In genomic region chr3:99825239-99825638, GRCh38 we compare ENCODE assay signal across 11 cellular contexts. TPM values are rescaled to one million over a fixed set of nuclear protein-coding genes. Genes with fewer than 3 reads are reported as not detected.
DNase-seq lines count a peak whose midpoint lies in the region; ATAC-seq and TF ChIP-seq lines count a peak whose summit lies in the region.
"Had no signal": no experiment of that assay in that cellular context is flagged by ENCODE, and none has a peak within 500 bp of the region (broad histone marks: within the 10 kb centered on the region; RNA-seq: fewer than 3 reads in every experiment).

No MANE protein-coding gene starts in this region.

- peaks cover 0 to 3% of the 10 kb centered on the region in 2 donors for H3K36me3 Mint-ChIP-seq in activated T-cell treated with anti-CD3 and anti-CD28 coated beads, Interleukin-2, amount 50 U/mL, for 72 hours (ENCODE audit: insufficient read depth in 2 of 2)
- no peaks in the 10 kb centered on the region for H3K36me3 Mint-ChIP-seq in endothelial cell (ENCODE audit: low read depth, unreplicated experiment)

- TF ChIP-seq CTCF in PC-3 (conservative IDR thresholded peaks at IDR 0.05; ENCODE audit: low read depth, low read length) (no peak), smooth muscle cell (IDR thresholded peaks at IDR 0.05; ENCODE audit: borderline replicate concordance, insufficient read depth, poor library complexity, severe bottlenecking) (no peak), endothelial cell (IDR thresholded peaks at IDR 0.05; ENCODE audit: unreplicated experiment) (no peak)

- peak overlapping the region; percentile 9 for H3K27ac Mint-ChIP-seq in activated T-cell treated with anti-CD3 and anti-CD28 coated beads, Interleukin-2, amount 50 U/mL, for 72 hours
- no peak overlapping the region for H3K27ac Mint-ChIP-seq in endothelial cell (ENCODE audit: unreplicated experiment)

- WGBS in smooth muscle cell (ENCODE audit: low lambda C conversion rate): 65% methylated on average over 1 of the region's 1 CpG

- DNase-seq in activated T-cell treated with anti-CD3 and anti-CD28 coated beads, Interleukin-2, amount 50 U/mL, for 72 hours: no peak
- DNase-seq in activated T-cell treated with anti-CD3 and anti-CD28 coated beads, Interleukin-2, amount 50 U/mL, for 1 hour: no peak
- peak; percentile 64 for DNase-seq in PC-3
- no peak for DNase-seq in smooth muscle cell (lab: John Stamatoyannopoulos, UW; ENCODE audit: unreplicated experiment)
- no peak for DNase-seq in endothelial cell (ENCODE audit: low spot score)
- no peak for DNase-seq in SIG-M5 (lab: John Stamatoyannopoulos, UW)
- DNase-seq: activated gamma-delta T cell, NCI-H526 treated with DMSO at 0.1 percent for 48 hours, T1000 had no signal

- no peaks in the 10 kb centered on the region for H3K27me3 Mint-ChIP-seq in activated T-cell treated with anti-CD3 and anti-CD28 coated beads, Interleukin-2, amount 50 U/mL, for 72 hours (ENCODE audit: low read depth)
- peaks cover 2% of the 10 kb centered on the region for H3K27me3 Mint-ChIP-seq in endothelial cell (ENCODE audit: unreplicated experiment)

- CTCF ChIA-PET in PC-3 (lab: Charles Lee): no interaction called here

- intact Hi-C loops in PC-3 (cut with micrococcal nuclease): no loop called here

- H3K4me3 ChIP-seq in PC-3 (ENCODE audit: low read length) (0 out of 2 replicates have a peak overlapping the region, but pooled peaks have one; percentile 7), endocrine pancreas (ENCODE audit: control insufficient read depth, insufficient read depth, low read length) (peak overlapping the region; percentile 54), smooth muscle cell (no peak overlapping the region)

- H3K9me3 ChIP-seq in PC-3 (ENCODE audit: low read length): no peaks in the 10 kb centered on the region
- no peaks in the 10 kb centered on the region for H3K9me3 ChIP-seq in endocrine pancreas (ENCODE audit: control insufficient read depth, low read length)
- no peaks in the 10 kb centered on the region for H3K9me3 ChIP-seq in smooth muscle cell (replicated peaks; ENCODE audit: low read depth)

- no peaks in the 10 kb centered on the region for H3K9me3 Mint-ChIP-seq in activated T-cell treated with anti-CD3 and anti-CD28 coated beads, Interleukin-2, amount 50 U/mL, for 72 hours
- H3K9me3 Mint-ChIP-seq in endothelial cell (ENCODE audit: unreplicated experiment): no peaks in the 10 kb centered on the region

- no peaks in the 10 kb centered on the region for H3F3A ChIP-seq in PC-3 (ENCODE audit: low read length, unreplicated experiment)
- H3F3A ChIP-seq in smooth muscle cell (ENCODE audit: low read depth): no peaks in the 10 kb centered on the region

- peak overlapping the region in 1 of 2 donors; percentile 40 for H3K4me3 Mint-ChIP-seq in activated T-cell treated with anti-CD3 and anti-CD28 coated beads, Interleukin-2, amount 50 U/mL, for 72 hours
- H3K4me3 Mint-ChIP-seq in endothelial cell (ENCODE audit: unreplicated experiment): no peak overlapping the region

- H3K27me3 ChIP-seq in PC-3 (ENCODE audit: low read length): no peaks in the 10 kb centered on the region
- H3K27me3 ChIP-seq in endocrine pancreas (ENCODE audit: control insufficient read depth, insufficient read depth, low read length): no peaks in the 10 kb centered on the region
- H3K27me3 ChIP-seq in smooth muscle cell (ENCODE audit: low read depth): no peaks in the 10 kb centered on the region

- H3K9ac ChIP-seq in PC-3 (ENCODE audit: low read length): no peak overlapping the region
- H3K9ac ChIP-seq in endocrine pancreas (ENCODE audit: control insufficient read depth, insufficient read depth, low read length): no peak overlapping the region
- H3K9ac ChIP-seq in smooth muscle cell (ENCODE audit: low read depth): no peak overlapping the region

- no peaks in the 10 kb centered on the region for H3K36me3 ChIP-seq in PC-3 (ENCODE audit: low read depth, low read length)
- no peaks in the 10 kb centered on the region for H3K36me3 ChIP-seq in endocrine pancreas (ENCODE audit: control insufficient read depth, insufficient read depth, low read length)
- H3K36me3 ChIP-seq in smooth muscle cell (ENCODE audit: low read depth): no peaks in the 10 kb centered on the region

- POLR2A ChIA-PET in PC-3 (lab: Charles Lee; ENCODE audit: unreplicated experiment): no interaction called here

- peak overlapping the region; percentile 60 for H3K4me2 ChIP-seq in PC-3 (ENCODE audit: low read length)
- H3K4me2 ChIP-seq in smooth muscle cell: no peak overlapping the region

- BruUV-seq in PC-3 (replicated peaks; lab: Mats Ljungman, UMichigan): no TSS peak

- H3K9me2 ChIP-seq in PC-3 (replicated peaks; ENCODE audit: low read length): no peaks in the 10 kb centered on the region

- H4K20me1 ChIP-seq in PC-3 (ENCODE audit: low read length) (peaks cover 7% of the 10 kb centered on the region; the same call in 1 of the 2 replicates), smooth muscle cell (ENCODE audit: low read depth) (no peaks in the 10 kb centered on the region)

- H2AFZ ChIP-seq in PC-3 (ENCODE audit: low read length) (no peak overlapping the region), smooth muscle cell (ENCODE audit: low read depth) (no peak overlapping the region)

- H3K79me2 ChIP-seq in PC-3 (ENCODE audit: low read length): peaks cover 97% of the 10 kb centered on the region
- H3K79me2 ChIP-seq in smooth muscle cell (ENCODE audit: low read depth): peaks cover 28% of the 10 kb centered on the region

- peaks cover 49% of the 10 kb centered on the region for H3K4me1 Mint-ChIP-seq in activated T-cell treated with anti-CD3 and anti-CD28 coated beads, Interleukin-2, amount 50 U/mL, for 72 hours (ENCODE audit: low read depth)
- H3K4me1 Mint-ChIP-seq in endothelial cell (ENCODE audit: unreplicated experiment): peaks cover 3% of the 10 kb centered on the region

- H3K4me1 ChIP-seq in PC-3 (ENCODE audit: insufficient read depth, low read length) (peaks cover 15% of the 10 kb centered on the region), endocrine pancreas (ENCODE audit: control insufficient read depth, insufficient read depth, low read length) (peaks cover 5% of the 10 kb centered on the region), smooth muscle cell (ENCODE audit: low read depth) (no peaks in the 10 kb centered on the region)

- ATAC-seq in activated T-cell treated with anti-CD3 and anti-CD28 coated beads, Interleukin-2, amount 50 U/mL, for 72 hours (replicated peaks in 1 of 2): peak; percentile 62 to 75
- ATAC-seq in PC-3 (peak; percentile 86), HG03039 (IDR thresholded peaks at IDR 0.05; ENCODE audit: unreplicated experiment) (no peak)

- H3K27ac ChIP-seq in PC-3 (ENCODE audit: low read length) (no peak overlapping the region), smooth muscle cell (ENCODE audit: low read depth) (peak overlapping the region; percentile 4)

RNA-seq across cellular contexts. Expression of gene CMSS1, which starts 7.6 kb away (rescaled TPM):
- 100 to 1,000 TPM in 1 of 2 donors, 10 to 100 TPM in 1; 88.5 to 101 TPM for total RNA-seq in activated T-cell treated with anti-CD3 and anti-CD28 coated beads, Interleukin-2, amount 50 U/mL, for 72 hours
- total RNA-seq in PC-3 (2014; rRNA removed) (51.7 and 63.1 TPM in 2 replicates), smooth muscle cell (11.6 and 19.2 TPM in 2 replicates), endothelial cell (ENCODE audit: unreplicated experiment) (25.8 TPM)
- 19.7 and 24.1 TPM in 2 replicates for polyA plus RNA-seq in smooth muscle cell
